8 cellular contexts compared by ENCODE assay signal in genomic region chr1:16613185-16614147, GRCh38. TPM values are rescaled to one million over a fixed set of nuclear protein-coding genes. Genes with fewer than 3 reads are reported as not detected.
A peak's percentile ranks its signal among the peaks of the same experiment; 100 is the strongest.
DNase-seq lines count a peak whose midpoint lies in the region; ATAC-seq and TF ChIP-seq lines count a peak whose summit lies in the region.

NBPF1 (minus strand) TSS chr1:16613564.

- peak within 1 kb of the TSS; percentile 83 for H3K4me3 ChIP-seq in H7 (ENCODE audit: insufficient read depth, low read depth, low read length)

- CTCF ChIA-PET in RWPE1 (lab: Yijun Ruan, JAX), result interaction anchor here (0.7 kb wide), 1 partner anchor 782 kb away, joined by 4 read pairs; no protein-coding TSS in a partner anchor

- H3K36me3 ChIP-seq in H7 (replicated peaks; ENCODE audit: control insufficient read depth, insufficient read depth, low read length), result no peaks in the 10 kb centered on the region

- H3K27ac Mint-ChIP-seq in natural killer cell treated with Interleukin-12 subunit alpha and Interleukin-12 subunit beta and Interleukin-15 and Interleukin-18, amount 100 ng/mL, for 72 hours, result no peak within 1 kb of the TSS

- H3K36me3 Mint-ChIP-seq in natural killer cell treated with Interleukin-12 subunit alpha and Interleukin-12 subunit beta and Interleukin-15 and Interleukin-18, amount 100 ng/mL, for 72 hours, result no peaks in the 10 kb centered on the region

- H3K27me3 ChIP-seq in H7 (ENCODE audit: control insufficient read depth, insufficient read depth, low read length), result peaks cover 33% of the 10 kb centered on the region

- POLR2A ChIA-PET in RWPE1 (lab: Yijun Ruan, JAX; ENCODE audit: low non-redundant PET), result no interaction called here

- peak within 1 kb of the TSS; percentile 77 for H3K27ac ChIP-seq in RWPE1

- H3K27me3 Mint-ChIP-seq in natural killer cell treated with Interleukin-12 subunit alpha and Interleukin-12 subunit beta and Interleukin-15 and Interleukin-18, amount 100 ng/mL, for 72 hours, result no peaks in the 10 kb centered on the region

- no peaks in the 10 kb centered on the region for H3K4me1 Mint-ChIP-seq in natural killer cell treated with Interleukin-12 subunit alpha and Interleukin-12 subunit beta and Interleukin-15 and Interleukin-18, amount 100 ng/mL, for 72 hours (ENCODE audit: low read depth in 2 of 2)

- no peaks in the 10 kb centered on the region for H3K9me3 Mint-ChIP-seq in natural killer cell treated with Interleukin-12 subunit alpha and Interleukin-12 subunit beta and Interleukin-15 and Interleukin-18, amount 100 ng/mL, for 72 hours

- H3K4me3 Mint-ChIP-seq in natural killer cell treated with Interleukin-12 subunit alpha and Interleukin-12 subunit beta and Interleukin-15 and Interleukin-18, amount 100 ng/mL, for 72 hours, result no peak within 1 kb of the TSS

- peak; percentile 97 for ATAC-seq in natural killer cell treated with Interleukin-12 subunit alpha and Interleukin-12 subunit beta and Interleukin-15 and Interleukin-18, amount 100 ng/mL, for 72 hours

- no peak for TF ChIP-seq CTCF in RWPE1 (conservative IDR thresholded peaks at IDR 0.05; ENCODE audit: low read depth)

- DNase-seq in EL (peak; percentile 100), H7 (peak; percentile 100), LoVo (ENCODE audit: low spot score) (peak; percentile 100), RWPE1 (ENCODE audit: low spot score) (peak; percentile 98), fibroblast of the conjunctiva (ENCODE audit: low read depth) (peak; percentile 89)
- peak; percentile 76 for DNase-seq in activated effector memory CD4-positive, alpha-beta T cell treated with Interleukin-2 at 50 U/mL for 16 hours
- DNase-seq in natural killer cell treated with Interleukin-12 subunit alpha and Interleukin-12 subunit beta and Interleukin-15 and Interleukin-18, amount 100 ng/mL, for 72 hours (ENCODE audit: low spot score), result peak; percentile 98
- peak; percentile 62 to 91 (median 87) for DNase-seq in stimulated activated naive CD4-positive, alpha-beta T cell (lab: John Stamatoyannopoulos, UW)

RNA-seq across cellular contexts. Expression of gene NBPF1, which starts in this region (rescaled TPM):
- 6.8 and 14.4 TPM in 2 replicates for total RNA-seq in H7 (2014; rRNA removed; shearing (Covaris generic))
- 10 to 100 TPM in 1 of 2 donors, 1 to 10 TPM in 1; 6.3 to 10.0 TPM for total RNA-seq in natural killer cell treated with Interleukin-12 subunit alpha and Interleukin-12 subunit beta and Interleukin-15 and Interleukin-18, amount 100 ng/mL, for 72 hours

Comparison
In these comparisons a context has a peak if more than half of its experiments do, and no peak if none do; other contexts are left out.
1. Peak in every context shown above with its lines: DNase-seq, ATAC-seq, H3K4me3 ChIP-seq and H3K27ac ChIP-seq.